In genomic region chr7:75962607-75963382, GRCh38 we compare ENCODE assay signal across 9 cellular contexts. TPM values are rescaled to one million over a fixed set of nuclear protein-coding genes. Genes with fewer than 3 reads are reported as not detected.
DNase-seq lines count a peak whose midpoint lies in the region; ATAC-seq and TF ChIP-seq lines count a peak whose summit lies in the region.
"Had no signal": no experiment of that assay in that cellular context is flagged by ENCODE, and none has a peak within 500 bp of the region (broad histone marks: within the 10 kb centered on the region; RNA-seq: fewer than 3 reads in every experiment).

No MANE protein-coding gene starts in this region.

- TF ChIP-seq CTCF in fibroblast of pulmonary artery (IDR thresholded peaks at IDR 0.05; ENCODE audit: low read length, missing control alignments) (no peak), nephron progenitor cell (IDR thresholded peaks at IDR 0.05) (no peak), upper lobe of right lung (IDR thresholded peaks at IDR 0.05) (no peak)

- peaks cover 20% of the 10 kb centered on the region for H3K36me3 Mint-ChIP-seq in nephron progenitor cell (ENCODE audit: low read depth)

- H3K4me1 ChIP-seq in upper lobe of right lung = peaks cover 33% of the 10 kb centered on the region

- intact Hi-C loops in upper lobe of right lung (cut with DNase I) = no loop called here

- ATAC-seq in upper lobe of right lung = no peak

- no peaks in the 10 kb centered on the region for H3K9me3 ChIP-seq in upper lobe of right lung

- H3K4me3 ChIP-seq in fibroblast of pulmonary artery (replicated peaks; ENCODE audit: low read depth, low read length) = no peak overlapping the region
- H3K4me3 ChIP-seq in upper lobe of right lung = no peak overlapping the region

- DNase-seq in amniotic epithelial cell (ENCODE audit: low read depth) (peak; percentile 49), fibroblast of pulmonary artery (ENCODE audit: low read depth) (peak; percentile 84), nephron progenitor cell (no peak), upper lobe of right lung (peak; percentile 60), UCSD-AML1 (lab: John Stamatoyannopoulos, UW; ENCODE audit: unreplicated experiment) (no peak), NCI-H146 treated with DMSO at 0.1 percent for 48 hours (lab: John Stamatoyannopoulos, UW; ENCODE audit: unreplicated experiment) (no peak), mucosa of gallbladder (ENCODE audit: low spot score) (no peak)
- DNase-seq: NCI-H146 had no signal

- H3K27ac ChIP-seq in upper lobe of right lung = peak overlapping the region; percentile 76
- H3K27ac ChIP-seq: RWPE1 had no signal

- no peaks in the 10 kb centered on the region for H3K27me3 Mint-ChIP-seq in nephron progenitor cell (ENCODE audit: low read depth, poor library complexity)

- H3K4me1 Mint-ChIP-seq in nephron progenitor cell = peaks cover 72% of the 10 kb centered on the region

- no peaks in the 10 kb centered on the region for H3K9me3 Mint-ChIP-seq in nephron progenitor cell

- H3K27me3 ChIP-seq in upper lobe of right lung = no peaks in the 10 kb centered on the region

- H3K36me3 ChIP-seq in upper lobe of right lung = peaks cover 42% of the 10 kb centered on the region

- H3K27ac Mint-ChIP-seq in nephron progenitor cell = peak overlapping the region; percentile 97

- peak overlapping the region; percentile 57 for H3K4me3 Mint-ChIP-seq in nephron progenitor cell

RNA-seq across cellular contexts. Expression of gene TMEM120A, which starts 31.6 kb away (rescaled TPM):
- total RNA-seq in upper lobe of right lung (43.9 TPM), mucosa of gallbladder (69.1 TPM)

RNA-seq across cellular contexts. Expression of gene POR, which starts 47.8 kb away (rescaled TPM):
- total RNA-seq in upper lobe of right lung (232 TPM), mucosa of gallbladder (195 TPM)

Comparison
In these comparisons a context has a peak if more than half of its experiments do, and no peak if none do; other contexts are left out.
1. DNase-seq: peak in amniotic epithelial cell (single experiment), fibroblast of pulmonary artery (single experiment) and upper lobe of right lung (single experiment); none in nephron progenitor cell (single experiment), UCSD-AML1 (single experiment), NCI-H146 treated with DMSO at 0.1 percent for 48 hours (single experiment) and mucosa of gallbladder (single experiment).